In the genomic region with DNA sequence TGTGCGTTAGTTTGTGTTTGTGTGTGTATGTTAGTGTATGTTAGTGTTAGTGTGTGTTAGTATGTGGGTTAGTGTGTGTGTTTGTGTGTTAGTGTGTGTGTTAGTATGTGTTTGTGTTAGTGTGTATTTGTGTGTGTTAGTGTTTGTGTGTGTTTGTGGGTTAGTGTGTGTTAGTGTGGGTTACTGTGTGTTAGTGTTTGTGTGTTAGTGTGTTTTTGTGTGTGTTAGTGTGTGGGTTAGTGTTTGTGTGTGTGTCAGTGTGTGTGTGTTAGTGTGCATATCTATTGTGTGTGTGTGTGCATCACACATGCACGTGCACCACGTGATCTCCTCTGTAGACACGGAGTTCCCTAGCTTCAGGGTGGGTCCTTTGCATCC, we compare ENCODE assay signal across 1 cellular context.
TF ChIP-seq lines count a peak whose summit lies in the region.

No MANE protein-coding gene starts in this region.

TF ChIP-seq in HepG2, 621 proteins besides CTCF, POLR2A, EP300 and RAD21 (continued from another document):
- TF ChIP-seq, protein P1, sequence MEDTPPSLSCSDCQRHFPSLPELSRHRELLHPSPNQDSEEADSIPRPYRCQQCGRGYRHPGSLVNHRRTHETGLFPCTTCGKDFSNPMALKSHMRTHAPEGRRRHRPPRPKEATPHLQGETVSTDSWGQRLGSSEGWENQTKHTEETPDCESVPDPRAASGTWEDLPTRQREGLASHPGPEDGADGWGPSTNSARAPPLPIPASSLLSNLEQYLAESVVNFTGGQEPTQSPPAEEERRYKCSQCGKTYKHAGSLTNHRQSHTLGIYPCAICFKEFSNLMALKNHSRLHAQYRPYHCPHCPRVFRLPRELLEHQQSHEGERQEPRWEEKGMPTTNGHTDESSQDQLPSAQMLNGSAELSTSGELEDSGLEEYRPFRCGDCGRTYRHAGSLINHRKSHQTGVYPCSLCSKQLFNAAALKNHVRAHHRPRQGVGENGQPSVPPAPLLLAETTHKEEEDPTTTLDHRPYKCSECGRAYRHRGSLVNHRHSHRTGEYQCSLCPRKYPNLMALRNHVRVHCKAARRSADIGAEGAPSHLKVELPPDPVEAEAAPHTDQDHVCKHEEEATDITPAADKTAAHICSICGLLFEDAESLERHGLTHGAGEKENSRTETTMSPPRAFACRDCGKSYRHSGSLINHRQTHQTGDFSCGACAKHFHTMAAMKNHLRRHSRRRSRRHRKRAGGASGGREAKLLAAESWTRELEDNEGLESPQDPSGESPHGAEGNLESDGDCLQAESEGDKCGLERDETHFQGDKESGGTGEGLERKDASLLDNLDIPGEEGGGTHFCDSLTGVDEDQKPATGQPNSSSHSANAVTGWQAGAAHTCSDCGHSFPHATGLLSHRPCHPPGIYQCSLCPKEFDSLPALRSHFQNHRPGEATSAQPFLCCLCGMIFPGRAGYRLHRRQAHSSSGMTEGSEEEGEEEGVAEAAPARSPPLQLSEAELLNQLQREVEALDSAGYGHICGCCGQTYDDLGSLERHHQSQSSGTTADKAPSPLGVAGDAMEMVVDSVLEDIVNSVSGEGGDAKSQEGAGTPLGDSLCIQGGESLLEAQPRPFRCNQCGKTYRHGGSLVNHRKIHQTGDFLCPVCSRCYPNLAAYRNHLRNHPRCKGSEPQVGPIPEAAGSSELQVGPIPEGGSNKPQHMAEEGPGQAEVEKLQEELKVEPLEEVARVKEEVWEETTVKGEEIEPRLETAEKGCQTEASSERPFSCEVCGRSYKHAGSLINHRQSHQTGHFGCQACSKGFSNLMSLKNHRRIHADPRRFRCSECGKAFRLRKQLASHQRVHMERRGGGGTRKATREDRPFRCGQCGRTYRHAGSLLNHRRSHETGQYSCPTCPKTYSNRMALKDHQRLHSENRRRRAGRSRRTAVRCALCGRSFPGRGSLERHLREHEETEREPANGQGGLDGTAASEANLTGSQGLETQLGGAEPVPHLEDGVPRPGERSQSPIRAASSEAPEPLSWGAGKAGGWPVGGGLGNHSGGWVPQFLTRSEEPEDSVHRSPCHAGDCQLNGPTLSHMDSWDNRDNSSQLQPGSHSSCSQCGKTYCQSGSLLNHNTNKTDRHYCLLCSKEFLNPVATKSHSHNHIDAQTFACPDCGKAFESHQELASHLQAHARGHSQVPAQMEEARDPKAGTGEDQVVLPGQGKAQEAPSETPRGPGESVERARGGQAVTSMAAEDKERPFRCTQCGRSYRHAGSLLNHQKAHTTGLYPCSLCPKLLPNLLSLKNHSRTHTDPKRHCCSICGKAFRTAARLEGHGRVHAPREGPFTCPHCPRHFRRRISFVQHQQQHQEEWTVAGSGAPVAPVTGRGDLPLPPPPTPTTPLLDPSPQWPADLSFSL (CRISPR knock-in tag; IDR thresholded peaks at IDR 0.05): peak; percentile 68; the same call in 1 of the 2 replicates
- TF ChIP-seq ZNF121 (CRISPR knock-in tag; IDR thresholded peaks at IDR 0.05) (no peak), ZNF329 (CRISPR knock-in tag; IDR thresholded peaks at IDR 0.05; ENCODE audit: low read depth) (no peak), ZFP36L1 (CRISPR knock-in tag; IDR thresholded peaks at IDR 0.05) (no peak), KMT2B (CRISPR knock-in tag; IDR thresholded peaks at IDR 0.05) (no peak), ZNF224 (CRISPR knock-in tag; IDR thresholded peaks at IDR 0.05) (no peak), ZFX (CRISPR knock-in tag; IDR thresholded peaks at IDR 0.05; ENCODE audit: low read depth) (no peak), NFRKB (IDR thresholded peaks at IDR 0.05) (no peak), ZGPAT (CRISPR knock-in tag; IDR thresholded peaks at IDR 0.05) (no peak), ZNF577 (CRISPR knock-in tag; IDR thresholded peaks at IDR 0.05; ENCODE audit: borderline replicate concordance, low read depth) (no peak)
